ENCODE assay signal across 10 cellular contexts in the genomic region with DNA sequence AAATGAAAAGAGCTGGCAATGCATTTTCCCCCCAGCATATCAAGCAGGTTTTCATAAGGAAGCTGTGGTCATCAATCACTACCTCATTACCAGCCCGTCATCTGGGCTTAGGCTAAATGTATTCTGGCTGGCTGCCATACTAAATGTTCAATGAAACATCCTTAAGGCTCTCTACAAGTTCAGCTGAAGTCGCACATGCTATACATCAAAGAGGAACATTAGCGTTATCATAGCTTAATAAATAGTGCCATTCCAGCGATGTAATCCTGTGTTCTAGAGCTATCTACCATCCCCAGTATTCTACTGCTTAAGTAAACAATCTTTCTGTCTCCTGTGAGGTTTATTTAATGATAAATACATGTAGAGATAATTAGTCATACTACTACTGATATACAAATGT.
DNase-seq lines count a peak whose midpoint lies in the region; ATAC-seq, FAIRE-seq and TF ChIP-seq lines count a peak whose summit lies in the region.
"Had no signal": no experiment of that assay in that cellular context is flagged by ENCODE, and none has a peak within 500 bp of the region (broad histone marks: within the 10 kb centered on the region; RNA-seq: fewer than 3 reads in every experiment).

No MANE protein-coding gene starts in this region.

- H3K36me3 Mint-ChIP-seq in activated T-cell treated with anti-CD3 and anti-CD28 coated beads, Interleukin-2, amount 50 U/mL, for 72 hours (ENCODE audit: insufficient read depth in 2 of 2): no peaks in the 10 kb centered on the region

- no peak overlapping the region for H3K27ac Mint-ChIP-seq in activated T-cell treated with anti-CD3 and anti-CD28 coated beads, Interleukin-2, amount 50 U/mL, for 72 hours

- no peaks in the 10 kb centered on the region for H3K27me3 ChIP-seq in foreskin keratinocyte

- no peaks in the 10 kb centered on the region for H3K4me1 Mint-ChIP-seq in activated T-cell treated with anti-CD3 and anti-CD28 coated beads, Interleukin-2, amount 50 U/mL, for 72 hours (ENCODE audit: low read depth)

- FAIRE-seq in RCC 7860 (lab: Jason Lieb, UNC): no peak

- peaks cover 0 to 2% of the 10 kb centered on the region in 2 donors for H3K9me3 Mint-ChIP-seq in activated T-cell treated with anti-CD3 and anti-CD28 coated beads, Interleukin-2, amount 50 U/mL, for 72 hours

- H3K4me1 ChIP-seq in foreskin keratinocyte: no peaks in the 10 kb centered on the region

- H3K27me3 Mint-ChIP-seq in activated T-cell treated with anti-CD3 and anti-CD28 coated beads, Interleukin-2, amount 50 U/mL, for 72 hours (ENCODE audit: low read depth): no peaks in the 10 kb centered on the region

- ATAC-seq in foreskin keratinocyte: peak; percentile 35
- ATAC-seq in GM21360 (IDR thresholded peaks at IDR 0.05; ENCODE audit: unreplicated experiment): no peak
- ATAC-seq in activated T-cell treated with anti-CD3 and anti-CD28 coated beads, Interleukin-2, amount 50 U/mL, for 72 hours (replicated peaks in 1 of 2): no peak

- H3K4me3 Mint-ChIP-seq in activated T-cell treated with anti-CD3 and anti-CD28 coated beads, Interleukin-2, amount 50 U/mL, for 72 hours: no peak overlapping the region

- DNase-seq in COR-L47 (lab: John Stamatoyannopoulos, UW) (peak; percentile 83), NCI-H1417 (lab: John Stamatoyannopoulos, UW) (peak; percentile 26 to 92 (median 68)), RCC 7860 (ENCODE audit: low spot score) (peak; percentile 6), foreskin keratinocyte (peak; percentile 31 to 58), substantia nigra (lab: John Stamatoyannopoulos, UW) (no peak), epidermal melanocyte (ENCODE audit: insufficient read length, low spot score) (no peak)
- DNase-seq in activated T-cell treated with anti-CD3 and anti-CD28 coated beads, Interleukin-2, amount 50 U/mL, for 72 hours: no peak

- TF ChIP-seq CTCF in foreskin keratinocyte (conservative IDR thresholded peaks at IDR 0.05): no peak

- H3K27ac ChIP-seq in foreskin keratinocyte: no peak overlapping the region
- H3K27ac ChIP-seq in substantia nigra (ENCODE audit: low read depth, low read length, poor library complexity, severe bottlenecking): no peak overlapping the region
- H3K27ac ChIP-seq: skin epidermis, VCaP had no signal

Comparison
In these comparisons a context has a peak if more than half of its experiments do, and no peak if none do; other contexts are left out.
1. DNase-seq: peak in COR-L47 (single experiment), NCI-H1417 (3 of 3), RCC 7860 (single experiment) and foreskin keratinocyte (2 of 2); none in substantia nigra (0 of 49), epidermal melanocyte (single experiment) and activated T-cell treated with anti-CD3 and anti-CD28 coated beads, Interleukin-2, amount 50 U/mL, for 72 hours (0 of 2).